Comparison of ENCODE assay signal across 2 cellular contexts in the genomic region with DNA sequence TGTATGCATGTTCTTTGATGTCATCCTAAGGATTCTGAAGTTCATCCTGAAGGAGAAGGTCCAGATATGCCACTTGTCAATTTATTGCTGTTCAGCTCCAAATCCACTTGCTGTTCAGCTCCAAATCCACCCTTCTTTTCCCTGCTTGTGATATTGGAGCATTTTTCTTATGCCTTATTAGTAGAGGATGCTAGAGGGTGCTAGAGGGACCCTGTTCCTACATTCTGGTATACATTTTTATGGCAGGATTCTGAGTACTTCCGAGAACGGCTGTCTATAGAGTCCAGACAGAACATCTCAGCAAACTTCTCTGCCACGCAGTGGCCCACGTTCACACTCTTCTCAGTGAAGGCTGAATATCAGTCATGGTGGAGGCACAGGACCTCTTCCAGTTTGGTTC.
TF ChIP-seq lines count a peak whose summit lies in the region.

No MANE protein-coding gene starts in this region.

TF ChIP-seq in SK-N-SH, 30 proteins besides CTCF, POLR2A, EP300 and RAD21:
- TF ChIP-seq TAF1 (IDR thresholded peaks at IDR 0.05; ENCODE audit: borderline replicate concordance, low read depth, low read length) (no peak), RXRA (IDR thresholded peaks at IDR 0.05; ENCODE audit: borderline replicate concordance, low read depth) (no peak), NRF1 (IDR thresholded peaks at IDR 0.05; ENCODE audit: low read depth, low read length) (no peak), GATA2 (CRISPR knock-in tag; IDR thresholded peaks at IDR 0.05) (no peak)

TF ChIP-seq in SK-N-SH treated with all-trans-retinoic acid at 6 μM for 48 hours, 23 proteins besides CTCF, POLR2A, EP300 and RAD21 (continued from another document):
- no peak for TF ChIP-seq POU6F1 (CRISPR knock-in tag; IDR thresholded peaks at IDR 0.05; ENCODE audit: borderline replicate concordance, low read depth)
- TF ChIP-seq GLIS3 (CRISPR knock-in tag; IDR thresholded peaks at IDR 0.05) = no peak
- TF ChIP-seq OSR1 (CRISPR knock-in tag; IDR thresholded peaks at IDR 0.05) = no peak
- TF ChIP-seq ZNF565 (CRISPR knock-in tag; conservative IDR thresholded peaks at IDR 0.05; ENCODE audit: low read depth) = no peak
- no peak for TF ChIP-seq CREB5 (CRISPR knock-in tag; IDR thresholded peaks at IDR 0.05; ENCODE audit: low read depth)
- TF ChIP-seq SNAI2 (CRISPR knock-in tag; IDR thresholded peaks at IDR 0.05) = no peak
- no peak for TF ChIP-seq TOX (CRISPR knock-in tag; IDR thresholded peaks at IDR 0.05; ENCODE audit: borderline replicate concordance)
- TF ChIP-seq ZNF70 (CRISPR knock-in tag; IDR thresholded peaks at IDR 0.05) = no peak
- no peak for TF ChIP-seq ZFP3 (CRISPR knock-in tag; IDR thresholded peaks at IDR 0.05)
- no peak for TF ChIP-seq ESRRG (CRISPR knock-in tag; IDR thresholded peaks at IDR 0.05)
